ENCODE assay signal across 1 cellular context in the genomic region with DNA sequence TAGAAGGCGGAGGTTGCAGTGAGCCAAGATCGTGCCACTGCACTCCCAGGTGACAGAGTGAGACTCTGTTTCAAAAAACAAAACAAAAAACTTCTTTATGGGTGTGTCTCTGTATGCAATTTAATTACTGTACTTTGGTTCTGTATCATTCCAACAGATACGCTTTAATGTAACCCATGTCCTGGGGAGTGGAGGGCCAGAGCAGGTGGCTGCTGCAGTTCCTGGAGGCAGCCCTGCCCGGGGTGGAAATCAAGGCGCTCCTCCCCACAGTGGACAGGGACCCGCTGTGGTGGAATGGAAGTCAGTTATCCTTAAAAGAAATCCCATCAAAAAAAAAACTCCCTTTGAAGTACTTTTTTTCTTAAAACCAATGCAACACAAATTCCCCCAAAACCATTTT.
TF ChIP-seq lines count a peak whose summit lies in the region.

No MANE protein-coding gene starts in this region.

TF ChIP-seq in HCT116, 20 proteins besides CTCF, POLR2A, EP300 and RAD21 (continued from another document):
- TF ChIP-seq CEBPB (IDR thresholded peaks at IDR 0.05; ENCODE audit: low read depth) (no peak), SP1 (IDR thresholded peaks at IDR 0.05; ENCODE audit: low read depth) (no peak), EZH2phosphoT487 (IDR thresholded peaks at IDR 0.05; ENCODE audit: borderline replicate concordance) (no peak), EZH2 (IDR thresholded peaks at IDR 0.05) (no peak), YY1 (IDR thresholded peaks at IDR 0.05; ENCODE audit: extremely low read depth, insufficient replicate concordance, low read depth, low read length) (no peak)
TF ChIP-seq in HCT116: peak in this region for 0.
